Comparison of ENCODE assay signal across 8 cellular contexts in genomic region chr7:102122026-102122425, GRCh38.
DNase-seq lines count a peak whose midpoint lies in the region; ATAC-seq lines count a peak whose summit lies in the region.

No MANE protein-coding gene starts in this region.

- peak; percentile 58 for ATAC-seq in activated CD4-positive, alpha-beta T cell treated with anti-CD3 and anti-CD28 coated beads for 36 hours
- ATAC-seq in esophagus mucosa (peak; percentile 28), GM19328 (IDR thresholded peaks at IDR 0.05; ENCODE audit: unreplicated experiment) (no peak), left ventricle myocardium superior (no peak)
- no peak for ATAC-seq in stimulated activated naive CD8-positive, alpha-beta T cell treated with anti-CD3 and anti-CD28 coated beads, Interleukin-15, amount 100 ng/mL, for 72 hours

- no peaks in the 10 kb centered on the region for H3K9me3 ChIP-seq in MG63

- DNase-seq in activated CD4-positive, alpha-beta T cell treated with anti-CD3 and anti-CD28 coated beads for 36 hours, result no peak
- DNase-seq in activated CD4-positive, alpha-beta T cell treated with anti-CD3 and anti-CD28 coated beads for 48 hours, result no peak
- DNase-seq in RPMI7951 (ENCODE audit: low read depth) (peak; percentile 66), MG63 (no peak), left ventricle myocardium superior (no peak)
- DNase-seq in stimulated activated naive CD8-positive, alpha-beta T cell treated with anti-CD3 and anti-CD28 coated beads, Interleukin-15, amount 100 ng/mL, for 72 hours, result no peak

- intact Hi-C loops in activated CD4-positive, alpha-beta T cell treated with anti-CD3 and anti-CD28 coated beads for 36 hours (cut with DNase I, micrococcal nuclease), result no loop called here
- intact Hi-C loops in left ventricle myocardium superior (cut with micrococcal nuclease), result no loop called here

- CTCF ChIA-PET in activated CD4-positive, alpha-beta T cell treated with anti-CD3 and anti-CD28 coated beads for 36 hours (lab: Charles Lee), result no interaction called here

- H3K27me3 ChIP-seq in MG63, result no peaks in the 10 kb centered on the region

- POLR2A ChIA-PET in activated CD4-positive, alpha-beta T cell treated with anti-CD3 and anti-CD28 coated beads for 36 hours (lab: Charles Lee), result no interaction called here

- H3K36me3 Mint-ChIP-seq in activated CD4-positive, alpha-beta T cell treated with anti-CD3 and anti-CD28 coated beads for 36 hours (ENCODE audit: low read depth), result peaks cover 1% of the 10 kb centered on the region

- no peak overlapping the region for H3K4me3 ChIP-seq in MG63

- H3K27ac Mint-ChIP-seq in activated CD4-positive, alpha-beta T cell treated with anti-CD3 and anti-CD28 coated beads for 36 hours, result peak overlapping the region; percentile 5
- H3K27ac Mint-ChIP-seq in stimulated activated naive CD8-positive, alpha-beta T cell treated with anti-CD3 and anti-CD28 coated beads, Interleukin-15, amount 100 ng/mL, for 72 hours, result peak overlapping the region; percentile 57 to 67

- no peaks in the 10 kb centered on the region for H3K36me3 ChIP-seq in MG63

- H3K9me3 Mint-ChIP-seq in activated CD4-positive, alpha-beta T cell treated with anti-CD3 and anti-CD28 coated beads for 36 hours (ENCODE audit: low read depth), result no peaks in the 10 kb centered on the region
- no peaks in the 10 kb centered on the region for H3K9me3 Mint-ChIP-seq in stimulated activated naive CD8-positive, alpha-beta T cell treated with anti-CD3 and anti-CD28 coated beads, Interleukin-15, amount 100 ng/mL, for 72 hours

- no peaks in the 10 kb centered on the region for H3K27me3 Mint-ChIP-seq in activated CD4-positive, alpha-beta T cell treated with anti-CD3 and anti-CD28 coated beads for 36 hours
- H3K27me3 Mint-ChIP-seq in stimulated activated naive CD8-positive, alpha-beta T cell treated with anti-CD3 and anti-CD28 coated beads, Interleukin-15, amount 100 ng/mL, for 72 hours, result no peaks in the 10 kb centered on the region

- peaks cover 13% of the 10 kb centered on the region for H3K4me1 Mint-ChIP-seq in activated CD4-positive, alpha-beta T cell treated with anti-CD3 and anti-CD28 coated beads for 36 hours
- H3K4me1 Mint-ChIP-seq in stimulated activated naive CD8-positive, alpha-beta T cell treated with anti-CD3 and anti-CD28 coated beads, Interleukin-15, amount 100 ng/mL, for 72 hours, result peaks cover 12% of the 10 kb centered on the region

- no peak overlapping the region for H3K4me3 Mint-ChIP-seq in activated CD4-positive, alpha-beta T cell treated with anti-CD3 and anti-CD28 coated beads for 36 hours
- peak overlapping the region in 1 of 2 donors; percentile 3 for H3K4me3 Mint-ChIP-seq in stimulated activated naive CD8-positive, alpha-beta T cell treated with anti-CD3 and anti-CD28 coated beads, Interleukin-15, amount 100 ng/mL, for 72 hours

Comparison
In these comparisons a context has a peak if more than half of its experiments do, and no peak if none do; other contexts are left out.
1. ATAC-seq: peak in activated CD4-positive, alpha-beta T cell treated with anti-CD3 and anti-CD28 coated beads for 36 hours (single experiment) and esophagus mucosa (single experiment); none in stimulated activated naive CD8-positive, alpha-beta T cell treated with anti-CD3 and anti-CD28 coated beads, Interleukin-15, amount 100 ng/mL, for 72 hours (single experiment), GM19328 (single experiment) and left ventricle myocardium superior (single experiment).